Comparison of ENCODE assay signal across 1 cellular context in the genomic region with DNA sequence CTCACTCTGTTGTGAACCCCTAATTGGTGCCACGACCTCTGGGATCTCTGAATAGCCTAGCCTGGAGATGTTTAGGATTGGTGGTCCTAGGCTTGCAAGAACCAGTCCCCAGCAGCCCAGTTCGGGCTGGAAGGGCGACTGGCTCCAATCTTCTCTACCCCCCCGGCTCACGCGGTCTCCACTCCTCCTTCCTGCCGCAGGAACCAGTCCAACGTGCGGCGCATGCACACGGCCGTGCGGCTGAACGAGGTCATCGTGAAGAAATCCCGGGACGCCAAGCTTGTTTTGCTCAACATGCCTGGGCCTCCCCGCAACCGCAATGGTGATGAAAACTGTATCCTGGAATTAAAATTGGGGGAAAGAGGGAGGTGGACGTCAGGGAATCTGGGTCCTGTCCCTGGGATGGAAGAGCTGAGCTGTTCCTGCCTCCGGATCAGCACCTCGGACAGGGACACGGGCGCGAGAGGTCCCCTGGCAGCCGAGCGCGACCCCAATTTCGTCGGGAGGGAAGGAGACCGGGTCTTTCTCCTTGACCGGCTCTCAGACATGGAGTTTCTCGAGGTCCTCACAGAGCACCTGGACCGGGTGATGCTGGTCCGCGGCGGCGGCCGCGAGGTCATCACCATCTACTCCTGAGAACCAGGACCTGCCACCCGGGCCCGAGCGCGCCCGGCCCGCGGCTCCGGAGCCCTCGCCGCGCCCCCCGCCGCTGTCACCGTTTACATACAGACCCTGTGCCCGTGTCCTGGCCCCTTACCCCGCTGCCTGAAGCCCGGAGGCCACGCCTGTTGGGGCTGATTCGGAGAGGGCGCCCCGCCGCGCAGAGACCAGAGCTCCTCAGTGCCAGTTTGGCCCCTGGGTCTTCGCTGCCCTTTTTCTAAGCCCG.
TF ChIP-seq lines count a peak whose summit lies in the region.

No MANE protein-coding gene starts in this region.

TF ChIP-seq in HEK293, 187 proteins besides CTCF, POLR2A, EP300 and RAD21 (continued from another document):
- TF ChIP-seq, protein P1, sequence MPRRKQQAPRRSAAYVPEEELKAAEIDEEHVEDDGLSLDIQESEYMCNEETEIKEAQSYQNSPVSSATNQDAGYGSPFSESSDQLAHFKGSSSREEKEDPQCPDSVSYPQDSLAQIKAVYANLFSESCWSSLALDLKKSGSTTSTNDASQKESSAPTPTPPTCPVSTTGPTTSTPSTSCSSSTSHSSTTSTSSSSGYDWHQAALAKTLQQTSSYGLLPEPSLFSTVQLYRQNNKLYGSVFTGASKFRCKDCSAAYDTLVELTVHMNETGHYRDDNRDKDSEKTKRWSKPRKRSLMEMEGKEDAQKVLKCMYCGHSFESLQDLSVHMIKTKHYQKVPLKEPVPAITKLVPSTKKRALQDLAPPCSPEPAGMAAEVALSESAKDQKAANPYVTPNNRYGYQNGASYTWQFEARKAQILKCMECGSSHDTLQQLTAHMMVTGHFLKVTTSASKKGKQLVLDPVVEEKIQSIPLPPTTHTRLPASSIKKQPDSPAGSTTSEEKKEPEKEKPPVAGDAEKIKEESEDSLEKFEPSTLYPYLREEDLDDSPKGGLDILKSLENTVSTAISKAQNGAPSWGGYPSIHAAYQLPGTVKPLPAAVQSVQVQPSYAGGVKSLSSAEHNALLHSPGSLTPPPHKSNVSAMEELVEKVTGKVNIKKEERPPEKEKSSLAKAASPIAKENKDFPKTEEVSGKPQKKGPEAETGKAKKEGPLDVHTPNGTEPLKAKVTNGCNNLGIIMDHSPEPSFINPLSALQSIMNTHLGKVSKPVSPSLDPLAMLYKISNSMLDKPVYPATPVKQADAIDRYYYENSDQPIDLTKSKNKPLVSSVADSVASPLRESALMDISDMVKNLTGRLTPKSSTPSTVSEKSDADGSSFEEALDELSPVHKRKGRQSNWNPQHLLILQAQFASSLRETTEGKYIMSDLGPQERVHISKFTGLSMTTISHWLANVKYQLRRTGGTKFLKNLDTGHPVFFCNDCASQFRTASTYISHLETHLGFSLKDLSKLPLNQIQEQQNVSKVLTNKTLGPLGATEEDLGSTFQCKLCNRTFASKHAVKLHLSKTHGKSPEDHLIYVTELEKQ (tag by site-specific recombination; IDR thresholded peaks at IDR 0.05; ENCODE audit: borderline replicate concordance) = no peak
- TF ChIP-seq ZNF701 (tag by site-specific recombination; IDR thresholded peaks at IDR 0.05) (no peak), ZNF600 (tag by site-specific recombination; IDR thresholded peaks at IDR 0.05) (peak; percentile 39; the same call in 1 of the 2 replicates), ZFP37 (tag by site-specific recombination; IDR thresholded peaks at IDR 0.05) (no peak), GLI4 (tag by site-specific recombination; IDR thresholded peaks at IDR 0.05) (no peak), ZNF24 (tag by site-specific recombination; IDR thresholded peaks at IDR 0.05) (no peak), ZNF514 (tag by site-specific recombination; IDR thresholded peaks at IDR 0.05) (no peak), ZFHX2 (tag by site-specific recombination; conservative IDR thresholded peaks at IDR 0.05) (no peak), ZNF433 (tag by site-specific recombination; IDR thresholded peaks at IDR 0.05; ENCODE audit: low read depth) (no peak), ZNF843 (tag by site-specific recombination; IDR thresholded peaks at IDR 0.05) (no peak)
- TF ChIP-seq, protein P2, sequence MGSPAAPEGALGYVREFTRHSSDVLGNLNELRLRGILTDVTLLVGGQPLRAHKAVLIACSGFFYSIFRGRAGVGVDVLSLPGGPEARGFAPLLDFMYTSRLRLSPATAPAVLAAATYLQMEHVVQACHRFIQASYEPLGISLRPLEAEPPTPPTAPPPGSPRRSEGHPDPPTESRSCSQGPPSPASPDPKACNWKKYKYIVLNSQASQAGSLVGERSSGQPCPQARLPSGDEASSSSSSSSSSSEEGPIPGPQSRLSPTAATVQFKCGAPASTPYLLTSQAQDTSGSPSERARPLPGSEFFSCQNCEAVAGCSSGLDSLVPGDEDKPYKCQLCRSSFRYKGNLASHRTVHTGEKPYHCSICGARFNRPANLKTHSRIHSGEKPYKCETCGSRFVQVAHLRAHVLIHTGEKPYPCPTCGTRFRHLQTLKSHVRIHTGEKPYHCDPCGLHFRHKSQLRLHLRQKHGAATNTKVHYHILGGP (tag by site-specific recombination; IDR thresholded peaks at IDR 0.05) = no peak
- TF ChIP-seq, protein P3, sequence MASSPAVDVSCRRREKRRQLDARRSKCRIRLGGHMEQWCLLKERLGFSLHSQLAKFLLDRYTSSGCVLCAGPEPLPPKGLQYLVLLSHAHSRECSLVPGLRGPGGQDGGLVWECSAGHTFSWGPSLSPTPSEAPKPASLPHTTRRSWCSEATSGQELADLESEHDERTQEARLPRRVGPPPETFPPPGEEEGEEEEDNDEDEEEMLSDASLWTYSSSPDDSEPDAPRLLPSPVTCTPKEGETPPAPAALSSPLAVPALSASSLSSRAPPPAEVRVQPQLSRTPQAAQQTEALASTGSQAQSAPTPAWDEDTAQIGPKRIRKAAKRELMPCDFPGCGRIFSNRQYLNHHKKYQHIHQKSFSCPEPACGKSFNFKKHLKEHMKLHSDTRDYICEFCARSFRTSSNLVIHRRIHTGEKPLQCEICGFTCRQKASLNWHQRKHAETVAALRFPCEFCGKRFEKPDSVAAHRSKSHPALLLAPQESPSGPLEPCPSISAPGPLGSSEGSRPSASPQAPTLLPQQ (tag by site-specific recombination; IDR thresholded peaks at IDR 0.05) = no peak
- TF ChIP-seq, protein P4, sequence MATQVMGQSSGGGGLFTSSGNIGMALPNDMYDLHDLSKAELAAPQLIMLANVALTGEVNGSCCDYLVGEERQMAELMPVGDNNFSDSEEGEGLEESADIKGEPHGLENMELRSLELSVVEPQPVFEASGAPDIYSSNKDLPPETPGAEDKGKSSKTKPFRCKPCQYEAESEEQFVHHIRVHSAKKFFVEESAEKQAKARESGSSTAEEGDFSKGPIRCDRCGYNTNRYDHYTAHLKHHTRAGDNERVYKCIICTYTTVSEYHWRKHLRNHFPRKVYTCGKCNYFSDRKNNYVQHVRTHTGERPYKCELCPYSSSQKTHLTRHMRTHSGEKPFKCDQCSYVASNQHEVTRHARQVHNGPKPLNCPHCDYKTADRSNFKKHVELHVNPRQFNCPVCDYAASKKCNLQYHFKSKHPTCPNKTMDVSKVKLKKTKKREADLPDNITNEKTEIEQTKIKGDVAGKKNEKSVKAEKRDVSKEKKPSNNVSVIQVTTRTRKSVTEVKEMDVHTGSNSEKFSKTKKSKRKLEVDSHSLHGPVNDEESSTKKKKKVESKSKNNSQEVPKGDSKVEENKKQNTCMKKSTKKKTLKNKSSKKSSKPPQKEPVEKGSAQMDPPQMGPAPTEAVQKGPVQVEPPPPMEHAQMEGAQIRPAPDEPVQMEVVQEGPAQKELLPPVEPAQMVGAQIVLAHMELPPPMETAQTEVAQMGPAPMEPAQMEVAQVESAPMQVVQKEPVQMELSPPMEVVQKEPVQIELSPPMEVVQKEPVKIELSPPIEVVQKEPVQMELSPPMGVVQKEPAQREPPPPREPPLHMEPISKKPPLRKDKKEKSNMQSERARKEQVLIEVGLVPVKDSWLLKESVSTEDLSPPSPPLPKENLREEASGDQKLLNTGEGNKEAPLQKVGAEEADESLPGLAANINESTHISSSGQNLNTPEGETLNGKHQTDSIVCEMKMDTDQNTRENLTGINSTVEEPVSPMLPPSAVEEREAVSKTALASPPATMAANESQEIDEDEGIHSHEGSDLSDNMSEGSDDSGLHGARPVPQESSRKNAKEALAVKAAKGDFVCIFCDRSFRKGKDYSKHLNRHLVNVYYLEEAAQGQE (tag by site-specific recombination; IDR thresholded peaks at IDR 0.05) = peak; percentile 95
